Comparison of ENCODE assay signal across 8 cellular contexts in the genomic region with DNA sequence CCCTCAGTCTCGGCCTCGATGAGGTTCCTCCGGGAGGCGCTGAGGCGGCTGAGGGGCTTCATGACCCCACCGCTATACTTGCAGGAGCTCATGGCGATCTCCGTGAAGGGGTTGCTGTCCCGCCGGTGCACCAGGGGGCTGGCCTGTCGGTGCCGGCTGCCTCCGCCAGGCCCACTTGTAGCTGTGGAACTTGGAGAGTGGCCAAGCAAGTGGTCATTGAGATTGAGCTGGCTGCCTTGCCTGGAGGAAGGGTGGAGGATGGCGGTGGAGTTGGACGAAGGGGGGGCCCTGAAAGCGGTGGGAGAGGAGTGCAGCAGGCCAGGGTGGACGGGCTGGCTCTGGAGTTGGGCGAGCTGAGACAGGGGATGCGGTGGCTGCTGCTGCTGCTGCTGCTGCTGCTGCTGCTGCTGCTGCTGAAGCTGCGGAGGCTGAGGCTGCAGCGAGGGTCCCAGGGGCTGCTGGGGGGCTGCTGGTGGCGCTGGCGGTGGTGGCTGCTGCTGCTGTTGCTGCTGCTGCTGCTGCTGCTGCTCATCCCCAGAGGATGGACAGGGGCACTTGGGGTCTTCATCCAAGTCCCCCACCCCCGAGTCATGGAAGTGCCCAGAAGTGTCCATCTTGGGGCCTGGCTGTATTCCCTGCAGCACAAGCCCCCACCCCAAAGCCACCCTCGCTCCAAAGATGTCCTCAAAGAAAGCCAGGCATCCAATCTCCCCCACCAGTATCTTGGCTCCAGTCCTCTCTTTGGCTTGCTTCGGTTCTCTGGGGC. TPM values are rescaled to one million over a fixed set of nuclear protein-coding genes. Genes with fewer than 3 reads are reported as not detected.
DNase-seq lines count a peak whose midpoint lies in the region; ATAC-seq, FAIRE-seq and TF ChIP-seq lines count a peak whose summit lies in the region.

No MANE protein-coding gene starts in this region.

- H3K27ac ChIP-seq in heart right ventricle: peak overlapping the region in 7 of 10 donors; percentile 23 to 68 (median 41)

- H3K9me3 ChIP-seq in heart right ventricle (no peaks in the 10 kb centered on the region), skeletal muscle satellite cell (replicated peaks; ENCODE audit: low read length) (no peaks in the 10 kb centered on the region)

- H3K4me2 ChIP-seq in skeletal muscle satellite cell (ENCODE audit: low read length): peak overlapping the region; percentile 72

- DNase-seq in SHP77 (lab: John Stamatoyannopoulos, UW) (peak; percentile 39 to 56), heart right ventricle (peak; percentile 64 to 87), HuH-7 (ENCODE audit: low spot score) (no peak), GM19239 (ENCODE audit: insufficient read length, low spot score) (no peak), GM19238 (ENCODE audit: insufficient read length, low spot score) (no peak)

- H3K27me3 ChIP-seq in heart right ventricle (peaks cover 0 to 26% (median 0%) of the 10 kb centered on the region in 7 donors), skeletal muscle satellite cell (ENCODE audit: control insufficient read depth, insufficient read depth, low read length) (peaks cover 68% of the 10 kb centered on the region)

- H3K4me1 ChIP-seq in heart right ventricle (peaks cover 8 to 48% (median 38%) of the 10 kb centered on the region in 9 donors), skeletal muscle satellite cell (ENCODE audit: control insufficient read depth, insufficient read depth, low read length) (peaks cover 42% of the 10 kb centered on the region)

- TF ChIP-seq CTCF in heart right ventricle (IDR thresholded peaks at IDR 0.05): peak in 1 of 9 donors; percentile 2

- H3K4me3 ChIP-seq in heart right ventricle (peak overlapping the region; percentile 11 to 66 (median 56)), skeletal muscle satellite cell (ENCODE audit: low read length) (peak overlapping the region; percentile 52)

- WGBS in heart right ventricle, 2 donors: 9 to 13% methylated on average over 24 to 26 of the region's 26 CpGs

- FAIRE-seq in GM19239 (lab: Jason Lieb, UNC): no peak

- H3K36me3 ChIP-seq in heart right ventricle: no peaks in the 10 kb centered on the region
- H3K36me3 ChIP-seq in skeletal muscle satellite cell (ENCODE audit: insufficient read depth, low read length): no peaks in the 10 kb centered on the region

- no peak overlapping the region for H3K9ac ChIP-seq in skeletal muscle satellite cell (ENCODE audit: low read depth, low read length)

- peak; percentile 0 for ATAC-seq in GM21717 (IDR thresholded peaks at IDR 0.05; ENCODE audit: unreplicated experiment)
- ATAC-seq in heart right ventricle: peak; percentile 48 to 83 (median 72)
- ATAC-seq in HG03159 (IDR thresholded peaks at IDR 0.05; ENCODE audit: unreplicated experiment): no peak

- intact Hi-C loops in heart right ventricle (cut with DNase I): loop anchor here in 8 of 10 donors (5.0 to 10.0 kb wide), 9 partner anchors 62 to 385 kb away; no protein-coding TSS in a partner anchor

RNA-seq across cellular contexts. Expression of a gene that starts 0.5 kb away (rescaled TPM):
- total RNA-seq in heart right ventricle: 1 to 10 TPM in 9 of 10 donors, under 1 TPM in 1; 0.52 to 5.9 (median 2.7) TPM
- under 1 TPM; 0.17 to 0.59 TPM for polyA plus RNA-seq in heart right ventricle
- 0.22 TPM in 1 of 2 replicates, not detected in the other for total RNA-seq in skeletal muscle satellite cell (2012; rRNA removed)

Comparison
In these comparisons a context has a peak if more than half of its experiments do, and no peak if none do; other contexts are left out.
1. DNase-seq: peak in SHP77 (2 of 2) and heart right ventricle (2 of 2); none in HuH-7 (single experiment), GM19239 (single experiment) and GM19238 (single experiment).